Comparison of ENCODE assay signal across 2 cellular contexts in the genomic region with DNA sequence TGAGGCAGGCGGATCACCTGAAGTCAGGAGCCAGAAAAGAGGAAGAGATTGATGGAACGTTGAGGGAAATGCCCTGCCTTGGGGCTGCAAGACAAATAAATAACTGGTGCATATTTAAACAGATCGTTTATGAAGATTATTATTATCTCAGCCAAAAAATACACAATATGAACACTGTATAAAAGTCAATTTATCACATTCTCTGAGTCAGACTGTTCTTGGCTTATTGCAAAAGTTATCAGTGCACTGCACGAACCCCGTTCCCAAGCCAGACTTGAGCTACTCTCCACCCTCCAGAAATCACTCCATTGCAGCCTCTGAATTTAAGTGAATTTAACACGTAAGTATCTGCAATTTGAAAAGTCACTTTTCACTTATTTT.
TF ChIP-seq lines count a peak whose summit lies in the region.

No MANE protein-coding gene starts in this region.

TF ChIP-seq in IMR-90, 13 proteins besides CTCF, POLR2A, EP300 and RAD21 (continued from another document):
- TF ChIP-seq CEBPB (IDR thresholded peaks at IDR 0.05; ENCODE audit: low read depth, low read length) (peak; percentile 88), RCOR1 (IDR thresholded peaks at IDR 0.05; ENCODE audit: insufficient replicate concordance, low read length) (no peak), MXI1 (IDR thresholded peaks at IDR 0.05; ENCODE audit: borderline replicate concordance, low read depth, low read length) (no peak), BHLHE40 (IDR thresholded peaks at IDR 0.05; ENCODE audit: low read depth, low read length) (no peak), SMC3 (IDR thresholded peaks at IDR 0.05; ENCODE audit: low read depth, low read length) (no peak), MAZ (IDR thresholded peaks at IDR 0.05; ENCODE audit: borderline replicate concordance, low read depth, low read length) (no peak)
- TF ChIP-seq, protein P1, sequence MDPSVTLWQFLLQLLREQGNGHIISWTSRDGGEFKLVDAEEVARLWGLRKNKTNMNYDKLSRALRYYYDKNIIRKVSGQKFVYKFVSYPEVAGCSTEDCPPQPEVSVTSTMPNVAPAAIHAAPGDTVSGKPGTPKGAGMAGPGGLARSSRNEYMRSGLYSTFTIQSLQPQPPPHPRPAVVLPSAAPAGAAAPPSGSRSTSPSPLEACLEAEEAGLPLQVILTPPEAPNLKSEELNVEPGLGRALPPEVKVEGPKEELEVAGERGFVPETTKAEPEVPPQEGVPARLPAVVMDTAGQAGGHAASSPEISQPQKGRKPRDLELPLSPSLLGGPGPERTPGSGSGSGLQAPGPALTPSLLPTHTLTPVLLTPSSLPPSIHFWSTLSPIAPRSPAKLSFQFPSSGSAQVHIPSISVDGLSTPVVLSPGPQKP (IDR thresholded peaks at IDR 0.05; ENCODE audit: borderline replicate concordance, low read depth, low read length) = no peak

TF ChIP-seq in HEK293T, 16 proteins besides CTCF, POLR2A, EP300 and RAD21 (continued from another document):
- TF ChIP-seq BHLHE40 (IDR thresholded peaks at IDR 0.05; ENCODE audit: borderline replicate concordance) = no peak
- TF ChIP-seq HDGF (IDR thresholded peaks at IDR 0.05; ENCODE audit: borderline replicate concordance) = no peak
- no peak for TF ChIP-seq L3MBTL2 (conservative IDR thresholded peaks at IDR 0.05)
- TF ChIP-seq ZNF384 (IDR thresholded peaks at IDR 0.05) = no peak
- no peak for TF ChIP-seq SUZ12 (IDR thresholded peaks at IDR 0.05)
- no peak for TF ChIP-seq FOXA1 (IDR thresholded peaks at IDR 0.05)
